Comparison of ENCODE assay signal across 15 cellular contexts in genomic region chr4:38140643-38141203, GRCh38.
DNase-seq lines count a peak whose midpoint lies in the region; ATAC-seq, FAIRE-seq and TF ChIP-seq lines count a peak whose summit lies in the region.
"Had no signal": no experiment of that assay in that cellular context is flagged by ENCODE, and none has a peak within 500 bp of the region (broad histone marks: within the 10 kb centered on the region; RNA-seq: fewer than 3 reads in every experiment).

No MANE protein-coding gene starts in this region.

- CTCF ChIA-PET in activated naive CD4-positive, alpha-beta T cell treated with anti-CD3 and anti-CD28 coated beads for 36 hours (lab: Charles Lee), result interaction anchor here (0.6 kb wide), 1 partner anchor 605 kb away, joined by 4 read pairs; no protein-coding TSS in a partner anchor
- CTCF ChIA-PET in GM12878 (lab: Yijun Ruan, JAX), result interaction anchor here (1.4 kb wide), 1 partner anchor 72 kb away, joined by 3 read pairs; no protein-coding TSS in a partner anchor

- no peaks in the 10 kb centered on the region for H4K20me1 ChIP-seq in GM12878 (ENCODE audit: control insufficient read depth, insufficient read depth)
- H4K20me1 ChIP-seq: BLaER1 had no signal

- H3K4me2 ChIP-seq in GM12878 (ENCODE audit: control insufficient read depth, insufficient read depth), result no peak overlapping the region
- H3K4me2 ChIP-seq: BLaER1 had no signal

- no TSS peak for BruUV-seq in GM12878 (replicated peaks; lab: Mats Ljungman, UMichigan)

- no peaks in the 10 kb centered on the region for H3K79me2 ChIP-seq in GM12878 (ENCODE audit: control insufficient read depth, insufficient read depth, low read length)

- 100% methylated on average over 1 of the region's 1 CpG for WGBS in GM12878 (ENCODE audit: insufficient coverage, insufficient replicate concordance, low lambda C conversion rate, missing lambda C conversion rate)
- 36% methylated on average over 1 of the region's 1 CpG for WGBS in right lobe of liver (ENCODE audit: insufficient coverage, low coverage, low lambda C conversion rate, missing lambda C conversion rate)

- DNase-seq in activated naive CD4-positive, alpha-beta T cell treated with anti-CD3 and anti-CD28 coated beads for 36 hours, result no peak
- no peak for DNase-seq in GM12878 (ENCODE audit: low read depth, low spot score)
- DNase-seq in right lobe of liver, result peak in 1 of 3 donors; percentile 55
- no peak for DNase-seq in midbrain (lab: John Stamatoyannopoulos, UW)
- DNase-seq in SKM-1 (lab: John Stamatoyannopoulos, UW; ENCODE audit: unreplicated experiment), result no peak
- DNase-seq in NOMO-1 (lab: John Stamatoyannopoulos, UW; ENCODE audit: unreplicated experiment in 2 of 2), result no peak
- DNase-seq: 8988T, AML-193, DMS53, HCEC 1CT had no signal

- POLR2A ChIA-PET in GM12878 (lab: Charles Lee), result interaction anchor here (1.4 kb wide), 1 partner anchor 21 kb away, joined by 4 read pairs; no protein-coding TSS in a partner anchor

- H3K27ac Mint-ChIP-seq in activated naive CD4-positive, alpha-beta T cell treated with anti-CD3 and anti-CD28 coated beads, Interleukin-2, amount 50 U/mL, for 24 hours, result peak overlapping the region; percentile 35
- no peak overlapping the region for H3K27ac Mint-ChIP-seq in activated naive CD4-positive, alpha-beta T cell treated with anti-CD3 and anti-CD28 coated beads for 36 hours

- H3K4me1 Mint-ChIP-seq in activated naive CD4-positive, alpha-beta T cell treated with anti-CD3 and anti-CD28 coated beads, Interleukin-2, amount 50 U/mL, for 24 hours, result peaks cover 12% of the 10 kb centered on the region
- peaks cover 2% of the 10 kb centered on the region for H3K4me1 Mint-ChIP-seq in activated naive CD4-positive, alpha-beta T cell treated with anti-CD3 and anti-CD28 coated beads for 36 hours (ENCODE audit: low read depth)
- H3K4me1 Mint-ChIP-seq: IgD-negative memory B cell had no signal

- FAIRE-seq in GM12878 (lab: Jason Lieb, UNC), result no peak
- FAIRE-seq: GM18507, HTR-8/SVneo had no signal

- in situ Hi-C loops in GM12878 (cut with MboI), result loop anchor here (25.0 kb wide), 1 partner anchor 1472 kb away; no protein-coding TSS in a partner anchor

- no peaks in the 10 kb centered on the region for H3K9me3 Mint-ChIP-seq in activated naive CD4-positive, alpha-beta T cell treated with anti-CD3 and anti-CD28 coated beads, Interleukin-2, amount 50 U/mL, for 24 hours
- H3K9me3 Mint-ChIP-seq in activated naive CD4-positive, alpha-beta T cell treated with anti-CD3 and anti-CD28 coated beads for 36 hours, result no peaks in the 10 kb centered on the region
- H3K9me3 Mint-ChIP-seq: IgD-negative memory B cell had no signal

- TF ChIP-seq RAD21 in GM12878 (IDR thresholded peaks at IDR 0.05; ENCODE audit: insufficient read depth, low read depth, low read length), result no peak

- TF ChIP-seq CTCF in GM12878 (IDR thresholded peaks at IDR 0.05 in 2 of 3, conservative IDR thresholded peaks at IDR 0.05 in 1 of 3; ENCODE audit: control insufficient read depth in 2 of 3, extremely low read depth in 1 of 3, insufficient read depth in 1 of 3, low read depth in 3 of 3, low read length in 3 of 3) (no peak), right lobe of liver (IDR thresholded peaks at IDR 0.05) (no peak)

- TF ChIP-seq EP300 in GM12878 (IDR thresholded peaks at IDR 0.05; ENCODE audit: borderline replicate concordance in 1 of 2, control insufficient read depth in 1 of 2, low read depth in 2 of 2, low read length in 2 of 2), result no peak

- H3K27ac ChIP-seq in GM12878 (ENCODE audit: control insufficient read depth, insufficient read depth) (no peak overlapping the region), right lobe of liver (peak overlapping the region; percentile 9 to 88 (median 19))
- H3K27ac ChIP-seq: BLaER1 had no signal

- H2AFZ ChIP-seq in GM12878 (ENCODE audit: control insufficient read depth, low read depth, low read length), result no peak overlapping the region

- TF ChIP-seq POLR2A in GM12878 (IDR thresholded peaks at IDR 0.05; ENCODE audit: low read depth, low read length) (no peak), right lobe of liver (IDR thresholded peaks at IDR 0.05) (no peak)

- no peak overlapping the region for H3K4me3 Mint-ChIP-seq in activated naive CD4-positive, alpha-beta T cell treated with anti-CD3 and anti-CD28 coated beads, Interleukin-2, amount 50 U/mL, for 24 hours
- H3K4me3 Mint-ChIP-seq in activated naive CD4-positive, alpha-beta T cell treated with anti-CD3 and anti-CD28 coated beads for 36 hours, result no peak overlapping the region
- H3K4me3 Mint-ChIP-seq: IgD-negative memory B cell had no signal

- RAD21 ChIA-PET in GM12878 (lab: Charles Lee; ENCODE audit: unreplicated experiment), result interaction anchor here (0.6 kb wide), 1 partner anchor 20 kb away, joined by 3 read pairs; no protein-coding TSS in a partner anchor

- intact Hi-C loops in activated naive CD4-positive, alpha-beta T cell treated with anti-CD3 and anti-CD28 coated beads for 36 hours (cut with micrococcal nuclease), result no loop called here
- intact Hi-C loops in GM12878 (cut with micrococcal nuclease; ENCODE audit: unreplicated experiment) (no loop called here), right lobe of liver (cut with DNase I) (no loop called here)

- peaks cover 28% of the 10 kb centered on the region for H3K36me3 Mint-ChIP-seq in activated naive CD4-positive, alpha-beta T cell treated with anti-CD3 and anti-CD28 coated beads, Interleukin-2, amount 50 U/mL, for 24 hours
- H3K36me3 Mint-ChIP-seq in activated naive CD4-positive, alpha-beta T cell treated with anti-CD3 and anti-CD28 coated beads for 36 hours (ENCODE audit: low read depth), result peaks cover 20% of the 10 kb centered on the region

- H3K36me3 ChIP-seq in GM12878 (ENCODE audit: control insufficient read depth in 2 of 2, insufficient read depth in 2 of 2, low read length in 1 of 2) (peaks cover 2 to 13% of the 10 kb centered on the region in 2 experiments; a peak in 3 of 4 replicates), right lobe of liver (peaks cover 0 to 4% (median 0%) of the 10 kb centered on the region in 4 donors)

- ATAC-seq in GM12878 (peak; percentile 27; the same call in 2 of the 3 replicates), right lobe of liver (peak; percentile 78 to 90 (median 86))

- H3K27me3 ChIP-seq in GM12878 (replicated peaks in 1 of 2; ENCODE audit: control insufficient read depth in 2 of 2, insufficient read depth in 2 of 2, low read length in 1 of 2) (no peaks in the 10 kb centered on the region), right lobe of liver (no peaks in the 10 kb centered on the region)
- H3K27me3 ChIP-seq: BLaER1 had no signal

- no peaks in the 10 kb centered on the region for H3K27me3 Mint-ChIP-seq in activated naive CD4-positive, alpha-beta T cell treated with anti-CD3 and anti-CD28 coated beads, Interleukin-2, amount 50 U/mL, for 24 hours
- H3K27me3 Mint-ChIP-seq in activated naive CD4-positive, alpha-beta T cell treated with anti-CD3 and anti-CD28 coated beads for 36 hours (ENCODE audit: low read depth), result no peaks in the 10 kb centered on the region
- H3K27me3 Mint-ChIP-seq: IgD-negative memory B cell had no signal

- no peaks in the 10 kb centered on the region for H3K9me3 ChIP-seq in GM12878 (replicated peaks; ENCODE audit: control insufficient read depth, insufficient read depth, low read length)
- H3K9me3 ChIP-seq in right lobe of liver, result no peaks in the 10 kb centered on the region
- H3K9me3 ChIP-seq: BLaER1 had no signal

- H3K9ac ChIP-seq in GM12878 (ENCODE audit: control insufficient read depth, insufficient read depth, low read length), result no peak overlapping the region
- H3K9ac ChIP-seq: BLaER1 had no signal

- SMC1A ChIA-PET in GM12878 (lab: Charles Lee; ENCODE audit: uncharacterized antibody, unreplicated experiment), result interaction anchor here (1.1 to 1.4 kb wide), 2 partner anchors 20 to 75 kb away, joined by 4 read pairs; no protein-coding TSS in a partner anchor

- H3K4me1 ChIP-seq in GM12878 (ENCODE audit: control insufficient read depth, insufficient read depth, low read length) (peaks cover 10% of the 10 kb centered on the region), right lobe of liver (peaks cover 0 to 38% (median 13%) of the 10 kb centered on the region in 4 donors)

- H3K4me3 ChIP-seq in GM12878, result no peak overlapping the region
- no peak overlapping the region for H3K4me3 ChIP-seq in right lobe of liver
- H3K4me3 ChIP-seq: BLaER1 had no signal

TF ChIP-seq in GM12878, 131 proteins besides CTCF, POLR2A, EP300 and RAD21 (continues in another document):
- TF ChIP-seq BHLHE40 (IDR thresholded peaks at IDR 0.05; ENCODE audit: borderline replicate concordance in 1 of 2, low read depth in 2 of 2, low read length in 1 of 2) (no peak), NR2F1 (conservative IDR thresholded peaks at IDR 0.05) (no peak), TARDBP (IDR thresholded peaks at IDR 0.05; ENCODE audit: borderline replicate concordance) (no peak), SUZ12 (IDR thresholded peaks at IDR 0.05; ENCODE audit: unreplicated experiment) (no peak), SRF (IDR thresholded peaks at IDR 0.05; ENCODE audit: low read depth in 2 of 2, low read length in 2 of 2) (no peak), NBN (IDR thresholded peaks at IDR 0.05) (no peak)
- TF ChIP-seq, protein P1, sequence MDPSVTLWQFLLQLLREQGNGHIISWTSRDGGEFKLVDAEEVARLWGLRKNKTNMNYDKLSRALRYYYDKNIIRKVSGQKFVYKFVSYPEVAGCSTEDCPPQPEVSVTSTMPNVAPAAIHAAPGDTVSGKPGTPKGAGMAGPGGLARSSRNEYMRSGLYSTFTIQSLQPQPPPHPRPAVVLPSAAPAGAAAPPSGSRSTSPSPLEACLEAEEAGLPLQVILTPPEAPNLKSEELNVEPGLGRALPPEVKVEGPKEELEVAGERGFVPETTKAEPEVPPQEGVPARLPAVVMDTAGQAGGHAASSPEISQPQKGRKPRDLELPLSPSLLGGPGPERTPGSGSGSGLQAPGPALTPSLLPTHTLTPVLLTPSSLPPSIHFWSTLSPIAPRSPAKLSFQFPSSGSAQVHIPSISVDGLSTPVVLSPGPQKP (IDR thresholded peaks at IDR 0.05; ENCODE audit: low read depth, low read length), result no peak
- TF ChIP-seq, protein P2, sequence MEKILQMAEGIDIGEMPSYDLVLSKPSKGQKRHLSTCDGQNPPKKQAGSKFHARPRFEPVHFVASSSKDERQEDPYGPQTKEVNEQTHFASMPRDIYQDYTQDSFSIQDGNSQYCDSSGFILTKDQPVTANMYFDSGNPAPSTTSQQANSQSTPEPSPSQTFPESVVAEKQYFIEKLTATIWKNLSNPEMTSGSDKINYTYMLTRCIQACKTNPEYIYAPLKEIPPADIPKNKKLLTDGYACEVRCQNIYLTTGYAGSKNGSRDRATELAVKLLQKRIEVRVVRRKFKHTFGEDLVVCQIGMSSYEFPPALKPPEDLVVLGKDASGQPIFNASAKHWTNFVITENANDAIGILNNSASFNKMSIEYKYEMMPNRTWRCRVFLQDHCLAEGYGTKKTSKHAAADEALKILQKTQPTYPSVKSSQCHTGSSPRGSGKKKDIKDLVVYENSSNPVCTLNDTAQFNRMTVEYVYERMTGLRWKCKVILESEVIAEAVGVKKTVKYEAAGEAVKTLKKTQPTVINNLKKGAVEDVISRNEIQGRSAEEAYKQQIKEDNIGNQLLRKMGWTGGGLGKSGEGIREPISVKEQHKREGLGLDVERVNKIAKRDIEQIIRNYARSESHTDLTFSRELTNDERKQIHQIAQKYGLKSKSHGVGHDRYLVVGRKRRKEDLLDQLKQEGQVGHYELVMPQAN (conservative IDR thresholded peaks at IDR 0.05), result no peak
